Comparison of ENCODE assay signal across 1 cellular context in the genomic region with DNA sequence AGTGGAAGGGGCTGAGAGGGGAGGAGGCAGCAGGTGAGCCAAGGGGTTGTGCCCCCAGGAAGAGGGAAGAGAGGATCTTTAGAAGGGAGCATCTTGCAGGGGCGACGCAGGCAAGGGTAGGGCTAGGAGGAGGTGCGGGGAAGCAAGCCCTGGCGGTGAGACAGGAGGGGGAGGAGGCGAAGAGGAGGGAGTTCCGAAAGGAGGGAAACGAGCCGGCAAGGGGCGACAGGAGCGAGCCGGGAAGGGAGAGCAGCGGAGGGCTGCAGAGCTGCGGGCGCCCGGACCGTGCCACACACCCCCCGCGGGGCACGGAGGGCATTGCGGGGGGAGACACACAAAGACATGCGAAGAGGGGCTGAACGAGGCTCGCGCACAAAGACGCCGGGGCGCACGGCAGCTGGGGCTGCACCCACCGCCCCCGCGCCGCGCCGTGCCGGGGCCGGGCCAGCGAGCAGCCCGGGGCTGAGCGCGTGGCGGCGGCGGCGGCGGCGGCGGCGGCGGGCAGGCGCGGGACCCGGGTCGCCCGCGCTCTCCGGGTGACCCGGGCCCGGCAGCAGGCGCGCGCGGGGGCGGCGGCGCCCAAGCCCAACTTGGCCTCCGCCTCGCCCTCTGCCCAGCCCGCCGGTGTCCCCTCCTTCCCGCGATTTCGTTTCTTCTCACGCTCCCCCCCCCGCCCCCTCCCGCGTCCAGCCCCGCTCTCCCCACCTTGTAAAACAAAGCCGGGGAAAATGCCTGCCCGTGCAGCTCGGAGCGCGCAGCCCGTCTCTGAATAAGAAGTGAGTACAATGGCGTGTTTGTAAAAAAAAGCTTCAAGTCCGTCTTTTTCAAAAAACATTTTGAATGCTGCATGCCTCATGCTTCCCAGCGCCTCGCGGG.
TF ChIP-seq lines count a peak whose summit lies in the region.

A gene with protein sequence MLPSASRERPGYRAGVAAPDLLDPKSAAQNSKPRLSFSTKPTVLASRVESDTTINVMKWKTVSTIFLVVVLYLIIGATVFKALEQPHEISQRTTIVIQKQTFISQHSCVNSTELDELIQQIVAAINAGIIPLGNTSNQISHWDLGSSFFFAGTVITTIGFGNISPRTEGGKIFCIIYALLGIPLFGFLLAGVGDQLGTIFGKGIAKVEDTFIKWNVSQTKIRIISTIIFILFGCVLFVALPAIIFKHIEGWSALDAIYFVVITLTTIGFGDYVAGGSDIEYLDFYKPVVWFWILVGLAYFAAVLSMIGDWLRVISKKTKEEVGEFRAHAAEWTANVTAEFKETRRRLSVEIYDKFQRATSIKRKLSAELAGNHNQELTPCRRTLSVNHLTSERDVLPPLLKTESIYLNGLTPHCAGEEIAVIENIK (plus strand): TSS at position 206 of the 876 bp plus-strand sequence. CDS start 649 bp downstream, at position 855.

TF ChIP-seq in H1, 55 proteins besides CTCF, POLR2A, EP300 and RAD21 (continued from another document):
- no peak for TF ChIP-seq CREB1 (IDR thresholded peaks at IDR 0.05)
- TF ChIP-seq TCF12 (IDR thresholded peaks at IDR 0.05; ENCODE audit: low read depth, low read length) = no peak
- peak; percentile 85 for TF ChIP-seq KDM4A (IDR thresholded peaks at IDR 0.05; ENCODE audit: low read depth, low read length, severe bottlenecking)
- no peak for TF ChIP-seq CHD1 (IDR thresholded peaks at IDR 0.05; ENCODE audit: low read depth, low read length)
- 0 out of 2 replicates have a peak, but pooled peaks have one; percentile 33 for TF ChIP-seq KDM1A (IDR thresholded peaks at IDR 0.05; ENCODE audit: borderline replicate concordance, low read length)
- no peak for TF ChIP-seq KDM5A (IDR thresholded peaks at IDR 0.05; ENCODE audit: low read length)
- no peak for TF ChIP-seq EZH2 (IDR thresholded peaks at IDR 0.05; ENCODE audit: low read depth, low read length, severe bottlenecking)
- no peak for TF ChIP-seq JUN (IDR thresholded peaks at IDR 0.05; ENCODE audit: low read depth, low read length)
- TF ChIP-seq, protein P1, sequence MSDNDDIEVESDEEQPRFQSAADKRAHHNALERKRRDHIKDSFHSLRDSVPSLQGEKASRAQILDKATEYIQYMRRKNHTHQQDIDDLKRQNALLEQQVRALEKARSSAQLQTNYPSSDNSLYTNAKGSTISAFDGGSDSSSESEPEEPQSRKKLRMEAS (IDR thresholded peaks at IDR 0.05) = peak; percentile 51; the same call in 1 of the 2 replicates
- TF ChIP-seq HDAC2 (IDR thresholded peaks at IDR 0.05; ENCODE audit: borderline replicate concordance in 1 of 2, low read depth in 2 of 2, low read length in 2 of 2) = no peak
- no peak; the same call in 1 of the 2 replicates for TF ChIP-seq PHF8 (conservative IDR thresholded peaks at IDR 0.05; ENCODE audit: low read depth, low read length)
- no peak for TF ChIP-seq RXRA (IDR thresholded peaks at IDR 0.05; ENCODE audit: insufficient read depth, low read depth, low read length)
- TF ChIP-seq SIX5 (IDR thresholded peaks at IDR 0.05; ENCODE audit: low read depth, low read length) = no peak
- TF ChIP-seq YY1 (IDR thresholded peaks at IDR 0.05; ENCODE audit: low read depth, low read length) = no peak
- no peak for TF ChIP-seq FOSL1 (IDR thresholded peaks at IDR 0.05; ENCODE audit: insufficient read depth, low read depth, low read length)
- TF ChIP-seq SAP30 (IDR thresholded peaks at IDR 0.05; ENCODE audit: insufficient read depth, insufficient replicate concordance, low read length) = no peak
- peak; percentile 74; the same call in 1 of the 2 replicates for TF ChIP-seq RBBP5 (IDR thresholded peaks at IDR 0.05; ENCODE audit: borderline replicate concordance, low read depth, low read length)
- no peak for TF ChIP-seq CBX5 (IDR thresholded peaks at IDR 0.05; ENCODE audit: low read depth, low read length)
- no peak for TF ChIP-seq USF2 (IDR thresholded peaks at IDR 0.05; ENCODE audit: low read length)
- no peak for TF ChIP-seq GABPA (IDR thresholded peaks at IDR 0.05; ENCODE audit: borderline replicate concordance, insufficient read depth, low read length)
- TF ChIP-seq RNF2 (IDR thresholded peaks at IDR 0.05; ENCODE audit: borderline replicate concordance, low read depth, low read length, missing control alignments, poor library complexity, severe bottlenecking) = no peak
- TF ChIP-seq, protein P2, sequence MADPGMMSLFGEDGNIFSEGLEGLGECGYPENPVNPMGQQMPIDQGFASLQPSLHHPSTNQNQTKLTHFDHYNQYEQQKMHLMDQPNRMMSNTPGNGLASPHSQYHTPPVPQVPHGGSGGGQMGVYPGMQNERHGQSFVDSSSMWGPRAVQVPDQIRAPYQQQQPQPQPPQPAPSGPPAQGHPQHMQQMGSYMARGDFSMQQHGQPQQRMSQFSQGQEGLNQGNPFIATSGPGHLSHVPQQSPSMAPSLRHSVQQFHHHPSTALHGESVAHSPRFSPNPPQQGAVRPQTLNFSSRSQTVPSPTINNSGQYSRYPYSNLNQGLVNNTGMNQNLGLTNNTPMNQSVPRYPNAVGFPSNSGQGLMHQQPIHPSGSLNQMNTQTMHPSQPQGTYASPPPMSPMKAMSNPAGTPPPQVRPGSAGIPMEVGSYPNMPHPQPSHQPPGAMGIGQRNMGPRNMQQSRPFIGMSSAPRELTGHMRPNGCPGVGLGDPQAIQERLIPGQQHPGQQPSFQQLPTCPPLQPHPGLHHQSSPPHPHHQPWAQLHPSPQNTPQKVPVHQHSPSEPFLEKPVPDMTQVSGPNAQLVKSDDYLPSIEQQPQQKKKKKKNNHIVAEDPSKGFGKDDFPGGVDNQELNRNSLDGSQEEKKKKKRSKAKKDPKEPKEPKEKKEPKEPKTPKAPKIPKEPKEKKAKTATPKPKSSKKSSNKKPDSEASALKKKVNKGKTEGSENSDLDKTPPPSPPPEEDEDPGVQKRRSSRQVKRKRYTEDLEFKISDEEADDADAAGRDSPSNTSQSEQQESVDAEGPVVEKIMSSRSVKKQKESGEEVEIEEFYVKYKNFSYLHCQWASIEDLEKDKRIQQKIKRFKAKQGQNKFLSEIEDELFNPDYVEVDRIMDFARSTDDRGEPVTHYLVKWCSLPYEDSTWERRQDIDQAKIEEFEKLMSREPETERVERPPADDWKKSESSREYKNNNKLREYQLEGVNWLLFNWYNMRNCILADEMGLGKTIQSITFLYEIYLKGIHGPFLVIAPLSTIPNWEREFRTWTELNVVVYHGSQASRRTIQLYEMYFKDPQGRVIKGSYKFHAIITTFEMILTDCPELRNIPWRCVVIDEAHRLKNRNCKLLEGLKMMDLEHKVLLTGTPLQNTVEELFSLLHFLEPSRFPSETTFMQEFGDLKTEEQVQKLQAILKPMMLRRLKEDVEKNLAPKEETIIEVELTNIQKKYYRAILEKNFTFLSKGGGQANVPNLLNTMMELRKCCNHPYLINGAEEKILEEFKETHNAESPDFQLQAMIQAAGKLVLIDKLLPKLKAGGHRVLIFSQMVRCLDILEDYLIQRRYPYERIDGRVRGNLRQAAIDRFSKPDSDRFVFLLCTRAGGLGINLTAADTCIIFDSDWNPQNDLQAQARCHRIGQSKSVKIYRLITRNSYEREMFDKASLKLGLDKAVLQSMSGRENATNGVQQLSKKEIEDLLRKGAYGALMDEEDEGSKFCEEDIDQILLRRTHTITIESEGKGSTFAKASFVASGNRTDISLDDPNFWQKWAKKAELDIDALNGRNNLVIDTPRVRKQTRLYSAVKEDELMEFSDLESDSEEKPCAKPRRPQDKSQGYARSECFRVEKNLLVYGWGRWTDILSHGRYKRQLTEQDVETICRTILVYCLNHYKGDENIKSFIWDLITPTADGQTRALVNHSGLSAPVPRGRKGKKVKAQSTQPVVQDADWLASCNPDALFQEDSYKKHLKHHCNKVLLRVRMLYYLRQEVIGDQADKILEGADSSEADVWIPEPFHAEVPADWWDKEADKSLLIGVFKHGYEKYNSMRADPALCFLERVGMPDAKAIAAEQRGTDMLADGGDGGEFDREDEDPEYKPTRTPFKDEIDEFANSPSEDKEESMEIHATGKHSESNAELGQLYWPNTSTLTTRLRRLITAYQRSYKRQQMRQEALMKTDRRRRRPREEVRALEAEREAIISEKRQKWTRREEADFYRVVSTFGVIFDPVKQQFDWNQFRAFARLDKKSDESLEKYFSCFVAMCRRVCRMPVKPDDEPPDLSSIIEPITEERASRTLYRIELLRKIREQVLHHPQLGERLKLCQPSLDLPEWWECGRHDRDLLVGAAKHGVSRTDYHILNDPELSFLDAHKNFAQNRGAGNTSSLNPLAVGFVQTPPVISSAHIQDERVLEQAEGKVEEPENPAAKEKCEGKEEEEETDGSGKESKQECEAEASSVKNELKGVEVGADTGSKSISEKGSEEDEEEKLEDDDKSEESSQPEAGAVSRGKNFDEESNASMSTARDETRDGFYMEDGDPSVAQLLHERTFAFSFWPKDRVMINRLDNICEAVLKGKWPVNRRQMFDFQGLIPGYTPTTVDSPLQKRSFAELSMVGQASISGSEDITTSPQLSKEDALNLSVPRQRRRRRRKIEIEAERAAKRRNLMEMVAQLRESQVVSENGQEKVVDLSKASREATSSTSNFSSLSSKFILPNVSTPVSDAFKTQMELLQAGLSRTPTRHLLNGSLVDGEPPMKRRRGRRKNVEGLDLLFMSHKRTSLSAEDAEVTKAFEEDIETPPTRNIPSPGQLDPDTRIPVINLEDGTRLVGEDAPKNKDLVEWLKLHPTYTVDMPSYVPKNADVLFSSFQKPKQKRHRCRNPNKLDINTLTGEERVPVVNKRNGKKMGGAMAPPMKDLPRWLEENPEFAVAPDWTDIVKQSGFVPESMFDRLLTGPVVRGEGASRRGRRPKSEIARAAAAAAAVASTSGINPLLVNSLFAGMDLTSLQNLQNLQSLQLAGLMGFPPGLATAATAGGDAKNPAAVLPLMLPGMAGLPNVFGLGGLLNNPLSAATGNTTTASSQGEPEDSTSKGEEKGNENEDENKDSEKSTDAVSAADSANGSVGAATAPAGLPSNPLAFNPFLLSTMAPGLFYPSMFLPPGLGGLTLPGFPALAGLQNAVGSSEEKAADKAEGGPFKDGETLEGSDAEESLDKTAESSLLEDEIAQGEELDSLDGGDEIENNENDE (IDR thresholded peaks at IDR 0.05; ENCODE audit: insufficient replicate concordance, low read length) = no peak
- no peak for TF ChIP-seq GTF2F1 (IDR thresholded peaks at IDR 0.05; ENCODE audit: borderline replicate concordance, low read depth, low read length)
- TF ChIP-seq SP2 (IDR thresholded peaks at IDR 0.05; ENCODE audit: low read length) = no peak
- TF ChIP-seq CHD2 (IDR thresholded peaks at IDR 0.05; ENCODE audit: low read length) = no peak
- no peak for TF ChIP-seq HDAC6 (IDR thresholded peaks at IDR 0.05; ENCODE audit: low read depth, low read length)
- no peak for TF ChIP-seq POU5F1 (IDR thresholded peaks at IDR 0.05; ENCODE audit: low read depth, low read length)
- no peak for TF ChIP-seq ATF2 (IDR thresholded peaks at IDR 0.05; ENCODE audit: low read length)
- no peak for TF ChIP-seq RFX5 (IDR thresholded peaks at IDR 0.05; ENCODE audit: borderline replicate concordance, low read depth, low read length)
- TF ChIP-seq ATF3 (IDR thresholded peaks at IDR 0.05; ENCODE audit: insufficient read depth, low read depth, low read length) = no peak
- no peak for TF ChIP-seq NANOG (IDR thresholded peaks at IDR 0.05; ENCODE audit: insufficient read depth, low read depth, low read length, poor library complexity, severe bottlenecking)
- TF ChIP-seq BACH1 (IDR thresholded peaks at IDR 0.05; ENCODE audit: low read length) = no peak
- TF ChIP-seq TBP (IDR thresholded peaks at IDR 0.05; ENCODE audit: low read depth, low read length) = no peak
- no peak for TF ChIP-seq SP1 (IDR thresholded peaks at IDR 0.05; ENCODE audit: low read depth, low read length)
- no peak for TF ChIP-seq POLR2AphosphoS5 (IDR thresholded peaks at IDR 0.05; ENCODE audit: low read depth, low read length)
- TF ChIP-seq CTBP2 (IDR thresholded peaks at IDR 0.05; ENCODE audit: borderline replicate concordance, insufficient read depth, insufficient read length, low read length) = no peak
- TF ChIP-seq MAFK (IDR thresholded peaks at IDR 0.05; ENCODE audit: low read depth, low read length) = no peak
- no peak for TF ChIP-seq ASH2L (IDR thresholded peaks at IDR 0.05; ENCODE audit: low read length)
- TF ChIP-seq SUZ12 (IDR thresholded peaks at IDR 0.05; ENCODE audit: low read length) = no peak
- no peak for TF ChIP-seq TEAD4 (IDR thresholded peaks at IDR 0.05; ENCODE audit: low read depth, low read length)
- TF ChIP-seq BCL11A (IDR thresholded peaks at IDR 0.05; ENCODE audit: low read depth in 2 of 2, low read length in 2 of 2) = no peak
- TF ChIP-seq EGR1 (IDR thresholded peaks at IDR 0.05; ENCODE audit: borderline replicate concordance, low read depth, low read length) = peak; percentile 39; the same call in 1 of the 2 replicates
- no peak for TF ChIP-seq CBX8 (IDR thresholded peaks at IDR 0.05; ENCODE audit: borderline replicate concordance, low read depth, low read length)
- no peak for TF ChIP-seq SIRT6 (IDR thresholded peaks at IDR 0.05; ENCODE audit: low read length)
- TF ChIP-seq ZNF274 (IDR thresholded peaks at IDR 0.05; ENCODE audit: borderline replicate concordance, extremely low read depth, low read length) = no peak
- TF ChIP-seq SIN3A (conservative IDR thresholded peaks at IDR 0.05 in 1 of 2, IDR thresholded peaks at IDR 0.05 in 1 of 2; ENCODE audit: low read depth in 1 of 2, low read length in 2 of 2) = no peak; a peak in 1 of 4 replicates
